In genomic region chr9:113395000-113395861, GRCh38 we compare ENCODE assay signal across 1 cellular context.
TF ChIP-seq lines count a peak whose summit lies in the region.

No MANE protein-coding gene starts in this region.

TF ChIP-seq in HepG2, 621 proteins besides CTCF, POLR2A, EP300 and RAD21 (continued from another document and continues in another):
- TF ChIP-seq REST (IDR thresholded peaks at IDR 0.05; ENCODE audit: borderline replicate concordance in 1 of 2, low read depth in 1 of 2, low read length in 2 of 2), result no peak
- TF ChIP-seq SIX1 (CRISPR knock-in tag; IDR thresholded peaks at IDR 0.05; ENCODE audit: borderline replicate concordance), result peak; percentile 49; the same call in 1 of the 2 replicates
- TF ChIP-seq ATF7-NPFF (CRISPR knock-in tag; IDR thresholded peaks at IDR 0.05; ENCODE audit: low read depth), result no peak
- no peak for TF ChIP-seq ZNF713 (CRISPR knock-in tag; IDR thresholded peaks at IDR 0.05)
- TF ChIP-seq MEIS1 (CRISPR knock-in tag; IDR thresholded peaks at IDR 0.05; ENCODE audit: borderline replicate concordance), result peak; percentile 76; the same call in 1 of the 2 replicates
- no peak for TF ChIP-seq ZNF569 (CRISPR knock-in tag; IDR thresholded peaks at IDR 0.05; ENCODE audit: borderline replicate concordance)
- TF ChIP-seq ATF2 (CRISPR knock-in tag; IDR thresholded peaks at IDR 0.05), result peak; percentile 92
- peak; percentile 55; the same call in 1 of the 2 replicates for TF ChIP-seq NR2F2 (IDR thresholded peaks at IDR 0.05; ENCODE audit: borderline replicate concordance, low read depth)
- TF ChIP-seq GATAD2A (CRISPR knock-in tag; IDR thresholded peaks at IDR 0.05), result peak; percentile 98
- no peak; the same call in 1 of the 2 replicates for TF ChIP-seq TCF7 (IDR thresholded peaks at IDR 0.05; ENCODE audit: low read depth)
- TF ChIP-seq NCOA1 (CRISPR knock-in tag; IDR thresholded peaks at IDR 0.05), result no peak; the same call in 1 of the 2 replicates
- TF ChIP-seq ZNF10 (CRISPR knock-in tag; IDR thresholded peaks at IDR 0.05; ENCODE audit: borderline replicate concordance, low read depth), result no peak
- no peak for TF ChIP-seq MXD1 (CRISPR knock-in tag; IDR thresholded peaks at IDR 0.05)
- no peak for TF ChIP-seq MYPOP (CRISPR knock-in tag; IDR thresholded peaks at IDR 0.05)
- TF ChIP-seq FOSL2 (CRISPR knock-in tag; IDR thresholded peaks at IDR 0.05), result peak; percentile 74
- TF ChIP-seq JUN (CRISPR knock-in tag; IDR thresholded peaks at IDR 0.05), result no peak; the same call in 1 of the 2 replicates
- no peak for TF ChIP-seq ZFP36 (IDR thresholded peaks at IDR 0.05; ENCODE audit: borderline replicate concordance, low read depth, low read length, partially characterized antibody)
- peak; percentile 90 for TF ChIP-seq SKI (IDR thresholded peaks at IDR 0.05; ENCODE audit: partially characterized antibody)
- peak; percentile 73 for TF ChIP-seq GATAD1 (CRISPR knock-in tag; IDR thresholded peaks at IDR 0.05)
- no peak for TF ChIP-seq SP1 (IDR thresholded peaks at IDR 0.05)
- TF ChIP-seq SP1 (CRISPR knock-in tag; IDR thresholded peaks at IDR 0.05), result no peak
- TF ChIP-seq BHLHE40 (IDR thresholded peaks at IDR 0.05; ENCODE audit: low read length), result no peak
- TF ChIP-seq POLR2G (IDR thresholded peaks at IDR 0.05; ENCODE audit: low read depth, low read length), result no peak
- 0 out of 2 replicates have a peak, but pooled peaks have one; percentile 39 for TF ChIP-seq ZNF333 (CRISPR knock-in tag; IDR thresholded peaks at IDR 0.05; ENCODE audit: borderline replicate concordance)
- no peak for TF ChIP-seq ZNF597 (CRISPR knock-in tag; IDR thresholded peaks at IDR 0.05)
- TF ChIP-seq WIZ (CRISPR knock-in tag; IDR thresholded peaks at IDR 0.05), result no peak
- no peak for TF ChIP-seq ZBTB42 (CRISPR knock-in tag; IDR thresholded peaks at IDR 0.05)
- TF ChIP-seq ARID4A (CRISPR knock-in tag; IDR thresholded peaks at IDR 0.05; ENCODE audit: borderline replicate concordance), result peak; percentile 58; the same call in 1 of the 2 replicates
- no peak for TF ChIP-seq KLF13 (CRISPR knock-in tag; IDR thresholded peaks at IDR 0.05)
- TF ChIP-seq CEBPG (CRISPR knock-in tag; IDR thresholded peaks at IDR 0.05), result peak; percentile 87
- no peak for TF ChIP-seq RBM22 (optimal IDR thresholded peaks at IDR 0.05; ENCODE audit: low read length)
- TF ChIP-seq JDP2 (CRISPR knock-in tag; IDR thresholded peaks at IDR 0.05; ENCODE audit: borderline replicate concordance), result no peak
- TF ChIP-seq ZNF160 (CRISPR knock-in tag; IDR thresholded peaks at IDR 0.05), result 0 out of 2 replicates have a peak, but pooled peaks have one; percentile 27
- TF ChIP-seq ZNF362 (CRISPR knock-in tag; IDR thresholded peaks at IDR 0.05; ENCODE audit: borderline replicate concordance), result peak; percentile 71
- no peak; the same call in 1 of the 2 replicates for TF ChIP-seq CBX5 (CRISPR knock-in tag; IDR thresholded peaks at IDR 0.05; ENCODE audit: borderline replicate concordance)
- TF ChIP-seq TEF (CRISPR knock-in tag; IDR thresholded peaks at IDR 0.05), result peak; percentile 93
- no peak for TF ChIP-seq CHD4 (IDR thresholded peaks at IDR 0.05; ENCODE audit: borderline replicate concordance, low read length)
- peak; percentile 86 for TF ChIP-seq KDM6A (CRISPR knock-in tag; IDR thresholded peaks at IDR 0.05; ENCODE audit: low read depth)
- 0 out of 2 replicates have a peak, but pooled peaks have one; percentile 15 for TF ChIP-seq LCORL (IDR thresholded peaks at IDR 0.05)
- TF ChIP-seq LCORL (CRISPR knock-in tag; IDR thresholded peaks at IDR 0.05), result peak; percentile 93
- TF ChIP-seq SATB2 (CRISPR knock-in tag; IDR thresholded peaks at IDR 0.05), result no peak
- TF ChIP-seq ATM (IDR thresholded peaks at IDR 0.05; ENCODE audit: borderline replicate concordance), result no peak
- no peak for TF ChIP-seq ATF5 (CRISPR knock-in tag; IDR thresholded peaks at IDR 0.05; ENCODE audit: low read depth)
- TF ChIP-seq MEIS2 (CRISPR knock-in tag; IDR thresholded peaks at IDR 0.05), result peak; percentile 91
- TF ChIP-seq MTERF4 (CRISPR knock-in tag; IDR thresholded peaks at IDR 0.05), result 0 out of 2 replicates have a peak, but pooled peaks have one; percentile 30
- peak; percentile 60 for TF ChIP-seq TBL1XR1 (IDR thresholded peaks at IDR 0.05; ENCODE audit: borderline replicate concordance, low read length, partially characterized antibody)
- TF ChIP-seq MTA3 (CRISPR knock-in tag; IDR thresholded peaks at IDR 0.05), result no peak
- TF ChIP-seq YEATS2 (CRISPR knock-in tag; IDR thresholded peaks at IDR 0.05; ENCODE audit: borderline replicate concordance), result no peak; the same call in 1 of the 2 replicates
- TF ChIP-seq HOXA3 (CRISPR knock-in tag; IDR thresholded peaks at IDR 0.05), result peak; percentile 76
- TF ChIP-seq HNF4G (IDR thresholded peaks at IDR 0.05; ENCODE audit: borderline replicate concordance, low read depth, low read length), result peak; percentile 89
- TF ChIP-seq HNF4G (CRISPR knock-in tag; IDR thresholded peaks at IDR 0.05; ENCODE audit: borderline replicate concordance, low read depth), result peak; percentile 88
- peak; percentile 97 for TF ChIP-seq ZMYM3 (CRISPR knock-in tag; IDR thresholded peaks at IDR 0.05)
- no peak for TF ChIP-seq ZSCAN22 (CRISPR knock-in tag; IDR thresholded peaks at IDR 0.05)
- TF ChIP-seq NR1H2 (CRISPR knock-in tag; IDR thresholded peaks at IDR 0.05; ENCODE audit: borderline replicate concordance, low read depth), result no peak
- TF ChIP-seq ZNF891 (CRISPR knock-in tag; IDR thresholded peaks at IDR 0.05), result no peak
- TF ChIP-seq ZNF460 (CRISPR knock-in tag; IDR thresholded peaks at IDR 0.05; ENCODE audit: borderline replicate concordance), result peak; percentile 79; the same call in 1 of the 2 replicates
- no peak for TF ChIP-seq RFX1 (IDR thresholded peaks at IDR 0.05)
- peak; percentile 58; the same call in 1 of the 2 replicates for TF ChIP-seq SMYD3 (CRISPR knock-in tag; IDR thresholded peaks at IDR 0.05)
- no peak for TF ChIP-seq PRMT3 (CRISPR knock-in tag; IDR thresholded peaks at IDR 0.05; ENCODE audit: borderline replicate concordance, low read depth)
